Comparison of ENCODE assay signal across 37 cellular contexts in genomic region chr12:132319359-132319950, GRCh38. TPM values are rescaled to one million over a fixed set of nuclear protein-coding genes. Genes with fewer than 3 reads are reported as not detected.
"Had no signal": no experiment of that assay in that cellular context is flagged by ENCODE, and none has a peak within 500 bp of the region (broad histone marks: within the 10 kb centered on the region; RNA-seq: fewer than 3 reads in every experiment).

No MANE protein-coding gene starts in this region.

- H3K4me3 ChIP-seq: adrenal gland, gastroesophageal sphincter, heart left ventricle, ovary, sigmoid colon, stomach, thyroid gland, upper lobe of right lung had no signal

- H3K4me1 Mint-ChIP-seq: mesothelial cell of epicardium had no signal

- H3K9me3 ChIP-seq: adrenal gland, gastroesophageal sphincter, heart left ventricle, neutrophil, ovary, sigmoid colon, stomach, thyroid gland, upper lobe of right lung had no signal

- H3K4me3 Mint-ChIP-seq: activated CD4-positive, alpha-beta memory T cell treated with anti-CD3 and anti-CD28 coated beads for 36 hours; activated naive CD4-positive, alpha-beta T cell treated with anti-CD3 and anti-CD28 coated beads for 36 hours; activated naive CD8-positive, alpha-beta T cell treated with anti-CD3 and anti-CD28 coated beads for 36 hours; activated T-helper 1 cell treated with anti-CD3 and anti-CD28 coated beads, Interleukin-12 subunit alpha, Interleukin-12 subunit beta, Interleukin-2, Interleukin-4 antibody, amounts not matched to agents 30 ng/mL and 10 ng/mL and 1 ng/mL, durations not matched to agents 14 hours and 24 hours and 36 hours; effector memory CD8-positive, alpha-beta T cell; mesothelial cell of epicardium; naive thymus-derived CD4-positive, alpha-beta T cell; stimulated activated naive B cell treated with anti-CD40 and anti-IgM and Interleukin-4, amounts not matched to agents 10 μg/mL and 1 μg/mL and 100 μg/mL, for 72 hours; T-helper 17 cell had no signal

- H3K27me3 ChIP-seq: ovary, thyroid gland, upper lobe of right lung had no signal

- H3K9me3 Mint-ChIP-seq: activated CD4-positive, alpha-beta memory T cell treated with anti-CD3 and anti-CD28 coated beads for 36 hours; activated naive CD4-positive, alpha-beta T cell treated with anti-CD3 and anti-CD28 coated beads for 36 hours; activated naive CD8-positive, alpha-beta T cell treated with anti-CD3 and anti-CD28 coated beads for 36 hours; effector memory CD8-positive, alpha-beta T cell; mesothelial cell of epicardium had no signal

- DNase-seq: activated CD4-positive, alpha-beta memory T cell treated with anti-CD3 and anti-CD28 coated beads for 36 hours; activated CD4-positive, alpha-beta T cell treated with anti-CD3 and anti-CD28 coated beads for 48 hours; activated CD8-positive, alpha-beta memory T cell treated with anti-CD3 and anti-CD28 coated beads, Interleukin-2, amount 50 U/mL, for 4 hours; activated effector memory CD4-positive, alpha-beta T cell treated with anti-CD3 and anti-CD28 coated beads, Interleukin-2, amount 50 U/mL, for 16 hours; activated naive CD4-positive, alpha-beta T cell treated with anti-CD3 and anti-CD28 coated beads for 36 hours; activated naive CD8-positive, alpha-beta T cell treated with anti-CD3 and anti-CD28 coated beads for 36 hours; activated T-cell treated with anti-CD3 and anti-CD28 coated beads, Interleukin-2, amount 50 U/mL, for 1 hour; adrenal gland; brain microvascular endothelial cell; cortex of kidney; effector memory CD8-positive, alpha-beta T cell; erythroblast; kidney glomerular epithelial cell; naive thymus-derived CD4-positive, alpha-beta T cell; ovary; retina; sigmoid colon; small intestine; stimulated activated CD4-positive, alpha-beta T cell treated with anti-CD3 and anti-CD28 coated beads, Interleukin-1b, Interleukin-23, amount 100 ng/mL, for 48 hours; stimulated activated CD4-positive, alpha-beta T cell treated with anti-CD3 and anti-CD28 coated beads, Interleukin-4, amount 100 ng/mL, for 4 hours; stimulated activated CD8-positive, alpha-beta memory T cell treated with anti-CD3 and anti-CD28 coated beads, Interleukin-4, amount 100 ng/mL, for 48 hours; stimulated activated naive B cell treated with anti-CD40 and anti-IgM and Interleukin-4, amounts not matched to agents 10 μg/mL and 1 μg/mL and 100 μg/mL, for 72 hours; stomach; T1000; thyroid gland; upper lobe of right lung; WERI-Rb-1 had no signal

- H3K27ac ChIP-seq: adrenal gland, brain microvascular endothelial cell, gastroesophageal sphincter, heart left ventricle, neutrophil, ovary, sigmoid colon, stomach, thyroid gland, upper lobe of right lung, WERI-Rb-1 had no signal

- H3K27ac Mint-ChIP-seq: activated CD4-positive, alpha-beta memory T cell treated with anti-CD3 and anti-CD28 coated beads for 36 hours; activated naive CD4-positive, alpha-beta T cell treated with anti-CD3 and anti-CD28 coated beads for 36 hours; activated naive CD8-positive, alpha-beta T cell treated with anti-CD3 and anti-CD28 coated beads for 36 hours; activated T-helper 1 cell treated with anti-CD3 and anti-CD28 coated beads, Interleukin-12 subunit alpha, Interleukin-12 subunit beta, Interleukin-2, Interleukin-4 antibody, amounts not matched to agents 30 ng/mL and 10 ng/mL and 1 ng/mL, durations not matched to agents 14 hours and 24 hours and 36 hours; effector memory CD8-positive, alpha-beta T cell; mesothelial cell of epicardium; progenitor cell of endocrine pancreas; stimulated activated naive B cell treated with anti-CD40 and anti-IgM and Interleukin-4, amounts not matched to agents 10 μg/mL and 1 μg/mL and 100 μg/mL, for 72 hours; T-helper 17 cell had no signal

- ATAC-seq: activated CD4-positive, CD25-positive, alpha-beta regulatory T cell treated with anti-CD3 and anti-CD28 coated beads, Interleukin-2, amount 50 U/mL, for 24 hours; effector memory CD8-positive, alpha-beta T cell; gastroesophageal sphincter; heart left ventricle; naive thymus-derived CD4-positive, alpha-beta T cell; stimulated activated naive B cell treated with anti-CD40 and anti-IgM and Interleukin-4, amounts not matched to agents 10 μg/mL and 1 μg/mL and 100 μg/mL, for 72 hours; T-helper 17 cell; upper lobe of right lung had no signal

- H3K4me1 ChIP-seq: adrenal gland, heart left ventricle, upper lobe of right lung had no signal

- H3K36me3 Mint-ChIP-seq: activated CD4-positive, alpha-beta memory T cell treated with anti-CD3 and anti-CD28 coated beads for 36 hours; activated naive CD8-positive, alpha-beta T cell treated with anti-CD3 and anti-CD28 coated beads for 36 hours; mesothelial cell of epicardium; naive thymus-derived CD4-positive, alpha-beta T cell; stimulated activated naive B cell treated with anti-CD40 and anti-IgM and Interleukin-4, amounts not matched to agents 10 μg/mL and 1 μg/mL and 100 μg/mL, for 72 hours had no signal

- H3K36me3 ChIP-seq: adrenal gland, brain microvascular endothelial cell, gastroesophageal sphincter, heart left ventricle, neutrophil, ovary, sigmoid colon, stomach, thyroid gland, upper lobe of right lung, WERI-Rb-1 had no signal

RNA-seq across cellular contexts. Expression of gene GALNT9, which starts 9.9 kb away (rescaled TPM):
- total RNA-seq: activated CD8-positive, alpha-beta memory T cell treated with anti-CD3 and anti-CD28 coated beads for 36 hours; activated naive CD8-positive, alpha-beta T cell treated with anti-CD3 and anti-CD28 coated beads for 36 hours; activated T-helper 1 cell treated with anti-CD3 and anti-CD28 coated beads, Interleukin-12 subunit alpha, Interleukin-12 subunit beta, Interleukin-2, Interleukin-4 antibody, amounts not matched to agents 30 ng/mL and 10 ng/mL and 1 ng/mL, durations not matched to agents 14 hours and 24 hours and 36 hours; chondrocyte; naive thymus-derived CD4-positive, alpha-beta T cell; T-helper 17 cell had no signal
- polyA plus RNA-seq: heart left ventricle; naive thymus-derived CD4-positive, alpha-beta T cell had no signal
